ENCODE assay signal across 8 cellular contexts in the genomic region with DNA sequence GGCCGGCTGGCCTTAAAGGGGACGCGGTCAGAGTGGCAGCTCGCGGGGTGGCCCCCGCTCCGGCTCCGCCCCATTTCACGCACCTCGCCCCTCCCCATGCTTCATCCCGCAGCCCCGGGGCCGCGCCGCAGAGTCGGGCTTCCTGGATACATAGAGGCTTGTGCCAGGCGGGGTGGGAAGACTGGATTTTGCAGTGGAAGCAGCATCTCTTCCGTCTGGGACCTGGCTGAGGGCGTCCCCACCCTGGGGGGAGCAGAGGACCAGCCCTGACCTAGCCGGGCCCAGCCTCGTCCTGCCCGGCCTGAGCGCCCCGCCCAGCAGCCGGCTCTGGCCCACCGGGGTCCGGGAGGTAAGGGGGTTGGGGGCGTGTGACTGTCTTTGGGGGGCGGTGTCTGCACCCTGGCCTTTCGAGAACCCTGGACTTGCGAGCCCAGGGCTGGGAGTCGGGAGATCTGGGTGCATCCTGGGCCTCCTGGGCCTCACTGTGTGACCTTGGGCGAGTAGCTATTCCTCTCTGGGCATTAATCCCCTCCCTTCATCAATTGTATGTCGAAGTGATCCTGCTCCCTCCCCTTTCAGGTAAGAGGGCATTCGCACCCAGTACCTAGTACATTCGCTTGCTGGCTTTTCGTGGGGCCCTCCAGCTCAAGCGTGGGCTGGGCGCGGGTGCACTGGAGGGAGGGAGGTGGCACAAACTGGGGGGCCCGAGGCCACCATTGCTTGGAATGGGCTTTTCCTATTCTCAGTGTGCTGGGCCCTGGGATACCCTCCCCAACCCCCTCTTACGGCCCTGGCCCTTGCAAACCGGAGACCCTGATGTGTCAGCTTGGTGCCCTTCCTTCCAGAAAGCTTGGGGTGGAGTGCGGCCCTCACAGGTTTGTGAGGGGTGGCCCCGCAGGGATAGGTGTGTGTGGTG. TPM values are rescaled to one million over a fixed set of nuclear protein-coding genes. Genes with fewer than 3 reads are reported as not detected.
DNase-seq lines count a peak whose midpoint lies in the region; ATAC-seq, FAIRE-seq and TF ChIP-seq lines count a peak whose summit lies in the region.

A gene with protein sequence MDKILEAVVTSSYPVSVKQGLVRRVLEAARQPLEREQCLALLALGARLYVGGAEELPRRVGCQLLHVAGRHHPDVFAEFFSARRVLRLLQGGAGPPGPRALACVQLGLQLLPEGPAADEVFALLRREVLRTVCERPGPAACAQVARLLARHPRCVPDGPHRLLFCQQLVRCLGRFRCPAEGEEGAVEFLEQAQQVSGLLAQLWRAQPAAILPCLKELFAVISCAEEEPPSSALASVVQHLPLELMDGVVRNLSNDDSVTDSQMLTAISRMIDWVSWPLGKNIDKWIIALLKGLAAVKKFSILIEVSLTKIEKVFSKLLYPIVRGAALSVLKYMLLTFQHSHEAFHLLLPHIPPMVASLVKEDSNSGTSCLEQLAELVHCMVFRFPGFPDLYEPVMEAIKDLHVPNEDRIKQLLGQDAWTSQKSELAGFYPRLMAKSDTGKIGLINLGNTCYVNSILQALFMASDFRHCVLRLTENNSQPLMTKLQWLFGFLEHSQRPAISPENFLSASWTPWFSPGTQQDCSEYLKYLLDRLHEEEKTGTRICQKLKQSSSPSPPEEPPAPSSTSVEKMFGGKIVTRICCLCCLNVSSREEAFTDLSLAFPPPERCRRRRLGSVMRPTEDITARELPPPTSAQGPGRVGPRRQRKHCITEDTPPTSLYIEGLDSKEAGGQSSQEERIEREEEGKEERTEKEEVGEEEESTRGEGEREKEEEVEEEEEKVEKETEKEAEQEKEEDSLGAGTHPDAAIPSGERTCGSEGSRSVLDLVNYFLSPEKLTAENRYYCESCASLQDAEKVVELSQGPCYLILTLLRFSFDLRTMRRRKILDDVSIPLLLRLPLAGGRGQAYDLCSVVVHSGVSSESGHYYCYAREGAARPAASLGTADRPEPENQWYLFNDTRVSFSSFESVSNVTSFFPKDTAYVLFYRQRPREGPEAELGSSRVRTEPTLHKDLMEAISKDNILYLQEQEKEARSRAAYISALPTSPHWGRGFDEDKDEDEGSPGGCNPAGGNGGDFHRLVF (plus strand): TSS at position 111 of the 916 bp plus-strand sequence. CDS start 7,327 bp downstream, outside the sequence.

- RAD21 ChIA-PET in HCT116 (lab: Charles Lee; ENCODE audit: low non-redundant PET in 1 of 2, low total read pairs in 2 of 2, uncharacterized antibody in 2 of 2, unreplicated experiment in 2 of 2) = interaction anchor here in 1 of 2 experiments (0.6 kb wide), 1 partner anchor 243 kb away, joined by 3 read pairs; no protein-coding TSS in a partner anchor

- H3K4me3 ChIP-seq in A549 (peak within 1 kb of the TSS; percentile 84), HCT116 (replicated peaks in 1 of 2; ENCODE audit: low read depth in 1 of 2, low read length in 2 of 2) (peak within 1 kb of the TSS; percentile 66 to 80), iPS-11a (ENCODE audit: low read depth, low read length) (peak within 1 kb of the TSS; percentile 82)

- peak within 1 kb of the TSS; percentile 97 to 99 for H3K27ac Mint-ChIP-seq in activated naive CD4-positive, alpha-beta T cell treated with anti-CD3 and anti-CD28 coated beads, Interleukin-2, amount 50 U/mL, for 72 hours
- peak within 1 kb of the TSS; percentile 79 for H3K27ac Mint-ChIP-seq in stimulated activated memory B cell treated with anti-CD40 and anti-IgM and Interleukin-4, amounts not matched to agents 10 μg/mL and 1 μg/mL and 100 μg/mL, for 72 hours

- POLR2A ChIA-PET in A549 (lab: Yijun Ruan, JAX) = interaction anchor here (0.6 to 1.5 kb wide), 2 partner anchors 50 to 67 kb away, joined by 3 to 7 read pairs; a partner anchor contains a TSS
- POLR2A ChIA-PET in HCT116 (lab: Charles Lee) = interaction anchor here (1.2 kb wide), 1 partner anchor 21 kb away, joined by 8 read pairs; no protein-coding TSS in a partner anchor

- TF ChIP-seq CTCF in A549 (IDR thresholded peaks at IDR 0.05) (no peak), HCT116 (IDR thresholded peaks at IDR 0.05 in 2 of 3, conservative IDR thresholded peaks at IDR 0.05 in 1 of 3; ENCODE audit: borderline replicate concordance in 1 of 3, insufficient read depth in 1 of 3, low read depth in 2 of 3, low read length in 2 of 3) (no peak)

- no peaks in the 10 kb centered on the region for H3K36me3 ChIP-seq in HCT116 (ENCODE audit: control insufficient read depth in 1 of 2, insufficient read depth in 2 of 2, low read length in 2 of 2)

- no TSS peak for BruUV-seq in HCT116 (replicated peaks; lab: Mats Ljungman, UMichigan)

- H2AFZ ChIP-seq in HCT116 (ENCODE audit: low read depth, low read length, poor library complexity, severe bottlenecking) = no peak within 1 kb of the TSS

- H3K9me3 Mint-ChIP-seq in activated naive CD4-positive, alpha-beta T cell treated with anti-CD3 and anti-CD28 coated beads, Interleukin-2, amount 50 U/mL, for 72 hours = no peaks in the 10 kb centered on the region
- no peaks in the 10 kb centered on the region for H3K9me3 Mint-ChIP-seq in stimulated activated memory B cell treated with anti-CD40 and anti-IgM and Interleukin-4, amounts not matched to agents 10 μg/mL and 1 μg/mL and 100 μg/mL, for 72 hours

- DNase-seq in A549 (ENCODE audit: low read depth in 1 of 2, low spot score in 1 of 2) (no peak), HCT116 (ENCODE audit: low read depth, low spot score) (no peak), NCI-H69 (lab: John Stamatoyannopoulos, UW) (no peak), RCC 7860 (ENCODE audit: low spot score) (no peak)
- no peak for DNase-seq in activated naive CD4-positive, alpha-beta T cell treated with anti-CD3 and anti-CD28 coated beads, Interleukin-2, amount 50 U/mL, for 72 hours (ENCODE audit: low spot score in 2 of 2)

- peak within 1 kb of the TSS; percentile 95 for H3K4me2 ChIP-seq in A549
- peak within 1 kb of the TSS; percentile 88 for H3K4me2 ChIP-seq in HCT116 (ENCODE audit: low read length)

- no peak for TF ChIP-seq EP300 in A549 (IDR thresholded peaks at IDR 0.05)

- H3K27me3 Mint-ChIP-seq in stimulated activated memory B cell treated with anti-CD40 and anti-IgM and Interleukin-4, amounts not matched to agents 10 μg/mL and 1 μg/mL and 100 μg/mL, for 72 hours = no peaks in the 10 kb centered on the region

- intact Hi-C loops in HCT116 (cut with micrococcal nuclease) = no loop called here

- H3K9me2 ChIP-seq in HCT116 (ENCODE audit: insufficient read depth) = no peaks in the 10 kb centered on the region

- H3K9me3 ChIP-seq in A549 (no peaks in the 10 kb centered on the region), HCT116 (ENCODE audit: control insufficient read depth in 1 of 2, insufficient read depth in 1 of 2, low read depth in 1 of 2, low read length in 2 of 2) (no peaks in the 10 kb centered on the region)

- peaks cover 30% of the 10 kb centered on the region in 2 donors for H3K36me3 Mint-ChIP-seq in activated naive CD4-positive, alpha-beta T cell treated with anti-CD3 and anti-CD28 coated beads, Interleukin-2, amount 50 U/mL, for 72 hours
- H3K36me3 Mint-ChIP-seq in stimulated activated memory B cell treated with anti-CD40 and anti-IgM and Interleukin-4, amounts not matched to agents 10 μg/mL and 1 μg/mL and 100 μg/mL, for 72 hours = peaks cover 10% of the 10 kb centered on the region

- CTCF ChIA-PET in A549 (lab: Yijun Ruan, JAX) (interaction anchor here (1.0 to 1.7 kb wide), 7 partner anchors 11 to 375 kb away, joined by 4 to 6 read pairs (median 4); no protein-coding TSS in a partner anchor), HCT116 (lab: Charles Lee) (interaction anchor here (1.0 kb wide), 1 partner anchor 39 kb away, joined by 5 read pairs; no protein-coding TSS in a partner anchor)

- H3K4me1 ChIP-seq in A549 (peaks cover 38% of the 10 kb centered on the region), HCT116 (ENCODE audit: control insufficient read depth in 1 of 2, insufficient read depth in 2 of 2, low read length in 2 of 2) (peaks cover 8 to 41% of the 10 kb centered on the region in 2 experiments)

- no peaks in the 10 kb centered on the region for H3K79me2 ChIP-seq in HCT116 (ENCODE audit: insufficient read depth, low read length)

- H3K4me1 Mint-ChIP-seq in stimulated activated memory B cell treated with anti-CD40 and anti-IgM and Interleukin-4, amounts not matched to agents 10 μg/mL and 1 μg/mL and 100 μg/mL, for 72 hours = peaks cover 38% of the 10 kb centered on the region

- H4K20me1 ChIP-seq in HCT116 (ENCODE audit: insufficient read depth) = no peaks in the 10 kb centered on the region

- no peaks in the 10 kb centered on the region for H3K27me3 ChIP-seq in HCT116 (ENCODE audit: insufficient read depth, low read length)

- peak within 1 kb of the TSS; percentile 88 to 93 for H3K27ac ChIP-seq in A549
- no peak within 1 kb of the TSS; the same call in 1 of the 2 replicates for H3K27ac ChIP-seq in HCT116 (ENCODE audit: low read depth, low read length)

- FAIRE-seq in A549 (lab: Jason Lieb, UNC) = no peak
- FAIRE-seq in RCC 7860 (lab: Jason Lieb, UNC) = no peak

- WGBS in A549 (ENCODE audit: missing lambda C conversion rate) = 25% methylated on average over 18 of the region's 45 CpGs

- peak within 1 kb of the TSS; percentile 64 for H3K9ac ChIP-seq in HCT116 (ENCODE audit: low read length)

- TF ChIP-seq POLR2A in A549 (IDR thresholded peaks at IDR 0.05; ENCODE audit: low read length) (no peak), HCT116 (IDR thresholded peaks at IDR 0.05; ENCODE audit: borderline replicate concordance, extremely low read depth, insufficient read depth, insufficient read length) (no peak)

- peak within 1 kb of the TSS; percentile 98 for H3K4me3 Mint-ChIP-seq in stimulated activated memory B cell treated with anti-CD40 and anti-IgM and Interleukin-4, amounts not matched to agents 10 μg/mL and 1 μg/mL and 100 μg/mL, for 72 hours

- ATAC-seq in A549 (peak; percentile 51 to 61), HCT116 (peak; percentile 51), HG02642 (IDR thresholded peaks at IDR 0.05; ENCODE audit: poor library complexity, unreplicated experiment) (no peak)
- no peak for ATAC-seq in activated naive CD4-positive, alpha-beta T cell treated with anti-CD3 and anti-CD28 coated beads, Interleukin-2, amount 50 U/mL, for 72 hours
- no peak for ATAC-seq in stimulated activated memory B cell treated with anti-CD40 and anti-IgM and Interleukin-4, amounts not matched to agents 10 μg/mL and 1 μg/mL and 100 μg/mL, for 72 hours

- TF ChIP-seq RAD21 in A549 (conservative IDR thresholded peaks at IDR 0.05 in 1 of 2, IDR thresholded peaks at IDR 0.05 in 1 of 2) = no peak
- TF ChIP-seq RAD21 in HCT116 (IDR thresholded peaks at IDR 0.05; ENCODE audit: low read depth) = no peak

TF ChIP-seq in A549, 52 proteins besides CTCF, POLR2A, EP300 and RAD21 (continues in another document):
- no peak for TF ChIP-seq ZC3H11A (IDR thresholded peaks at IDR 0.05)

RNA-seq across cellular contexts. Expression of the gene that starts here (rescaled TPM):
- polyA plus RNA-seq in A549 (2011; rRNA removed) (3.8 and 4.4 TPM in 2 replicates), A549 (2017; fragmentation: RNase III; extraction: RNeasy Plus Mini Kit Qiagen cat#74134 plus additional on column Dnase treatment) (5.5 to 6.4 TPM (median 5.8 TPM) in 3 replicates)
- polyA plus RNA-seq in A549 (2012; cell fraction: cytosol; rRNA removed) = 4.4 and 5.6 TPM in 2 replicates
- polyA plus RNA-seq in A549 (2012; cell fraction: nucleus; rRNA removed) = 16.2 and 17.9 TPM in 2 replicates
- 5.1 and 6.7 TPM in 2 replicates for polyA minus RNA-seq in A549 (2011; rRNA and poly(A)+ RNA removed)
- 6.0 TPM for total RNA-seq in HCT116 (2021; ENCODE audit: unreplicated experiment)
- 3.3 and 3.7 TPM in 2 replicates for polyA plus RNA-seq in HCT116 (2012)
- 10 to 100 TPM; 16.3 to 21.8 TPM for total RNA-seq in activated naive CD4-positive, alpha-beta T cell treated with anti-CD3 and anti-CD28 coated beads, Interleukin-2, amount 50 U/mL, for 72 hours

Comparison
In these comparisons a context has a peak if more than half of its experiments do, and no peak if none do; other contexts are left out.
1. ATAC-seq: peak in A549 (2 of 2) and HCT116 (single experiment); none in activated naive CD4-positive, alpha-beta T cell treated with anti-CD3 and anti-CD28 coated beads, Interleukin-2, amount 50 U/mL, for 72 hours (0 of 2), stimulated activated memory B cell treated with anti-CD40 and anti-IgM and Interleukin-4, amounts not matched to agents 10 μg/mL and 1 μg/mL and 100 μg/mL, for 72 hours (single experiment) and HG02642 (single experiment).
2. Peak in every context shown above with its lines, with median percentiles within 50 percentile points of each other: H3K4me3 ChIP-seq.